5 cellular contexts compared by ENCODE assay signal in the genomic region with DNA sequence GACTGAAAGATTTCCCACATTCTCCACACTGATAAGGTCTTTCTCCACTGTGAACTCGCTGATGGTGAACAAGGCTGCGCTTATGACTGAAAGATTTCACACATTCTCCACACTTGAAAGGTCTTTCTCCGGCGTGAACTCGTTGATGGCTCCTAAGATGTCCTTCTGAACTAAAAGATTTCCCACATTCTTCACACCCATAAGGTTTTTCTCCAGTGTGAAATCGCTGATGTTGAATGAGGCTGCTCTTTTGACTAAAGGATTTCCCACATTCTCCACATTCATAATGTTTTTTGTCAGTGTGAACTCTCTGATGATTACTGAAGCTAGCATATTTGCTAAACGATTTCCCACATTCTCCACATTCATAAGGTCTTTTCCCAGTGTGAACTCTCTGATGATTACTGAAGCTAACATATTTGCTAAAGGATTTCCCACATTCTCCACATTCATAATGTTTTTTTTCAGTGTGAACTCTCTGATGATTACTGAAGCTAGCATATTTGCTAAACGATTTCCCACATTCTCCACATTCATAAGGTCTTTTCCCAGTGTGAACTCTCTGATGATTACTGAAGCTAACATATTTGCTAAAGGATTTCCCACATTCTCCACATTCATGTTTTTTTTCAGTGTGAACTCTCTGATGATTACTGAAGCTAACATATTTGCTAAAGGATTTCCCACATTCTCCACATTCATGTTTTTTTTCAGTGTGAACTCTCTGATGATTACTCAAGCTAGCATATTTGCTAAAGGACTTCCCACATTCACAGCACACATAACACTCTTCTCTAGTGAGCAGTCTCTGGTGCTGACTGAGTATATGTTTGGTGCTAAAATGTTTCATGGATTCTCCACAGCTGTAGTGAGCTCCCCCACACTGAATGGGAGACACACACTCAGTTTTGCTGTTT. TPM values are rescaled to one million over a fixed set of nuclear protein-coding genes. Genes with fewer than 3 reads are reported as not detected.
DNase-seq lines count a peak whose midpoint lies in the region; ATAC-seq and TF ChIP-seq lines count a peak whose summit lies in the region.
"Not testable (repeated sequence)": the region's sequence is repeated elsewhere in the genome, so short reads cannot be mapped to it uniquely, and the experiment has no call there.

No MANE protein-coding gene starts in this region.

- TF ChIP-seq CTCF in HEK293 (tag by site-specific recombination; IDR thresholded peaks at IDR 0.05); choroid plexus epithelial cell (conservative IDR thresholded peaks at IDR 0.05; ENCODE audit: low read depth, low read length); fibroblast of mammary gland (conservative IDR thresholded peaks at IDR 0.05; ENCODE audit: control insufficient read depth, insufficient read depth, low read depth, low read length): not testable (repeated sequence)

- not testable (repeated sequence) for H3K4me3 ChIP-seq in HEK293 (ENCODE audit: low read depth, low read length); choroid plexus epithelial cell (ENCODE audit: low read depth, low read length); fibroblast of mammary gland (ENCODE audit: control insufficient read depth, low read depth, low read length)
- H3K4me3 ChIP-seq in muscle layer of duodenum (ENCODE audit: low read depth in 1 of 2, low read length in 2 of 2): peak overlapping the region; percentile 5 to 52

- POLR2A ChIA-PET in HEK293 (lab: Yijun Ruan, JAX); activated naive CD8-positive, alpha-beta T cell treated with anti-CD3 and anti-CD28 coated beads, Interleukin-2, amount 10 ng/mL, durations not matched to agents 7 days and 5 days (lab: Charles Lee): not testable (repeated sequence)

- H3K4me3 Mint-ChIP-seq in activated naive CD8-positive, alpha-beta T cell treated with anti-CD3 and anti-CD28 coated beads, Interleukin-2, amount 10 ng/mL, durations not matched to agents 7 days and 5 days: not testable (repeated sequence)

- H3K27ac ChIP-seq in HEK293 (ENCODE audit: extremely low read depth, low read depth, low read length); muscle layer of duodenum (ENCODE audit: low read length): not testable (repeated sequence)

- H3K36me3 Mint-ChIP-seq in activated naive CD8-positive, alpha-beta T cell treated with anti-CD3 and anti-CD28 coated beads, Interleukin-2, amount 10 ng/mL, durations not matched to agents 7 days and 5 days: peaks cover 80% of the 10 kb centered on the region

- H3K9me3 ChIP-seq in HEK293 (ENCODE audit: control insufficient read depth, insufficient read depth, low read depth, low read length): not testable (repeated sequence)
- peaks cover 35 to 74% of the 10 kb centered on the region in 2 donors for H3K9me3 ChIP-seq in muscle layer of duodenum (ENCODE audit: control insufficient read depth in 1 of 2, low read length in 2 of 2)

- peak overlapping the region; percentile 47 for H3K27ac Mint-ChIP-seq in activated naive CD8-positive, alpha-beta T cell treated with anti-CD3 and anti-CD28 coated beads, Interleukin-2, amount 10 ng/mL, durations not matched to agents 7 days and 5 days

- not testable (repeated sequence) for DNase-seq in activated naive CD8-positive, alpha-beta T cell treated with anti-CD3 and anti-CD28 coated beads, Interleukin-2, amount 10 ng/mL, durations not matched to agents 7 days and 5 days
- DNase-seq in choroid plexus epithelial cell (ENCODE audit: low read depth) (peak; percentile 18), fibroblast of mammary gland (ENCODE audit: low read depth) (peak; percentile 22)

- H3K9me3 Mint-ChIP-seq in activated naive CD8-positive, alpha-beta T cell treated with anti-CD3 and anti-CD28 coated beads, Interleukin-2, amount 10 ng/mL, durations not matched to agents 7 days and 5 days: peaks cover 40% of the 10 kb centered on the region

- H3K36me3 ChIP-seq in HEK293 (ENCODE audit: control insufficient read depth in 2 of 2, insufficient read depth in 1 of 2, low read length in 2 of 2) (peaks cover 0 to 12% of the 10 kb centered on the region in 2 experiments; a peak in 2 of 3 replicates), muscle layer of duodenum (ENCODE audit: control insufficient read depth in 1 of 2, insufficient read depth in 2 of 2, low read length in 2 of 2) (peaks cover 8 to 32% of the 10 kb centered on the region in 2 donors)

- not testable (repeated sequence) for H3K27me3 Mint-ChIP-seq in activated naive CD8-positive, alpha-beta T cell treated with anti-CD3 and anti-CD28 coated beads, Interleukin-2, amount 10 ng/mL, durations not matched to agents 7 days and 5 days

- H3K4me1 Mint-ChIP-seq in activated naive CD8-positive, alpha-beta T cell treated with anti-CD3 and anti-CD28 coated beads, Interleukin-2, amount 10 ng/mL, durations not matched to agents 7 days and 5 days: not testable (repeated sequence)

- CTCF ChIA-PET in HEK293 (lab: Yijun Ruan, JAX): not testable (repeated sequence)

- ATAC-seq in activated naive CD8-positive, alpha-beta T cell treated with anti-CD3 and anti-CD28 coated beads, Interleukin-2, amount 10 ng/mL, durations not matched to agents 7 days and 5 days (ENCODE audit: low read depth): not testable (repeated sequence)

- H3K27me3 ChIP-seq in muscle layer of duodenum (ENCODE audit: low read depth, low read length): not testable (repeated sequence)

- not testable (repeated sequence) for H3K4me1 ChIP-seq in HEK293 (ENCODE audit: control insufficient read depth, insufficient read depth, low read length); muscle layer of duodenum (ENCODE audit: control insufficient read depth in 1 of 2, insufficient read depth in 2 of 2, low read length in 2 of 2)

TF ChIP-seq in HEK293, 187 proteins besides CTCF, POLR2A, EP300 and RAD21:
- TF ChIP-seq SETDB1 (IDR thresholded peaks at IDR 0.05; ENCODE audit: insufficient read length, low read length): peak; percentile 93
- TF ChIP-seq, protein P1, sequence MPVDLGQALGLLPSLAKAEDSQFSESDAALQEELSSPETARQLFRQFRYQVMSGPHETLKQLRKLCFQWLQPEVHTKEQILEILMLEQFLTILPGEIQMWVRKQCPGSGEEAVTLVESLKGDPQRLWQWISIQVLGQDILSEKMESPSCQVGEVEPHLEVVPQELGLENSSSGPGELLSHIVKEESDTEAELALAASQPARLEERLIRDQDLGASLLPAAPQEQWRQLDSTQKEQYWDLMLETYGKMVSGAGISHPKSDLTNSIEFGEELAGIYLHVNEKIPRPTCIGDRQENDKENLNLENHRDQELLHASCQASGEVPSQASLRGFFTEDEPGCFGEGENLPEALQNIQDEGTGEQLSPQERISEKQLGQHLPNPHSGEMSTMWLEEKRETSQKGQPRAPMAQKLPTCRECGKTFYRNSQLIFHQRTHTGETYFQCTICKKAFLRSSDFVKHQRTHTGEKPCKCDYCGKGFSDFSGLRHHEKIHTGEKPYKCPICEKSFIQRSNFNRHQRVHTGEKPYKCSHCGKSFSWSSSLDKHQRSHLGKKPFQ (tag by site-specific recombination; IDR thresholded peaks at IDR 0.05): 0 out of 2 replicates have a peak, but pooled peaks have one; percentile 17

RNA-seq across cellular contexts. Expression of gene ZNF814, which starts 14.7 kb away (rescaled TPM):
- total RNA-seq in activated naive CD8-positive, alpha-beta T cell treated with anti-CD3 and anti-CD28 coated beads, Interleukin-2, amount 10 ng/mL, durations not matched to agents 7 days and 5 days: 10 to 100 TPM; 38.4 to 43.3 TPM

RNA-seq across cellular contexts. Expression of gene ZNF587, which starts 24.5 kb away (rescaled TPM):
- 10 to 100 TPM; 46.6 to 52.7 TPM for total RNA-seq in activated naive CD8-positive, alpha-beta T cell treated with anti-CD3 and anti-CD28 coated beads, Interleukin-2, amount 10 ng/mL, durations not matched to agents 7 days and 5 days

RNA-seq across cellular contexts. Expression of gene ZNF417, which starts 42.3 kb away (rescaled TPM):
- total RNA-seq in activated naive CD8-positive, alpha-beta T cell treated with anti-CD3 and anti-CD28 coated beads, Interleukin-2, amount 10 ng/mL, durations not matched to agents 7 days and 5 days: 10 to 100 TPM; 35.8 to 36.5 TPM

RNA-seq across cellular contexts. Expression of gene ZNF587B, which starts 44.0 kb away (rescaled TPM):
- 10 to 100 TPM; 19.1 to 21.0 TPM for total RNA-seq in activated naive CD8-positive, alpha-beta T cell treated with anti-CD3 and anti-CD28 coated beads, Interleukin-2, amount 10 ng/mL, durations not matched to agents 7 days and 5 days

RNA-seq across cellular contexts. Expression of gene ZNF552, which starts 59.4 kb away (rescaled TPM):
- total RNA-seq in activated naive CD8-positive, alpha-beta T cell treated with anti-CD3 and anti-CD28 coated beads, Interleukin-2, amount 10 ng/mL, durations not matched to agents 7 days and 5 days: 10 to 100 TPM; 10.8 to 13.6 TPM
